9 cellular contexts compared by ENCODE assay signal in genomic region chr6:140486468-140487361, GRCh38.
DNase-seq lines count a peak whose midpoint lies in the region; ATAC-seq, FAIRE-seq and TF ChIP-seq lines count a peak whose summit lies in the region.
"Had no signal": no experiment of that assay in that cellular context is flagged by ENCODE, and none has a peak within 500 bp of the region (broad histone marks: within the 10 kb centered on the region; RNA-seq: fewer than 3 reads in every experiment).

No MANE protein-coding gene starts in this region.

- peak overlapping the region; percentile 71 for H3K9ac ChIP-seq in adipocyte (ENCODE audit: low read length)

- intact Hi-C loops in posterior vena cava (cut with DNase I), result no loop called here
- intact Hi-C loops in activated T-helper 2 cell treated with anti-CD3 and anti-CD28 coated beads, Interferon-gamma antibody, Interleukin-2, Interleukin-4, amounts not matched to agents 10 μg/mL and 5 μg/mL and 100 μg/mL, durations not matched to agents 14 hours and 24 hours and 36 hours (cut with micrococcal nuclease), result loop anchor here (1.0 to 5.0 kb wide), 3 partner anchors 23 to 100 kb away; no protein-coding TSS in a partner anchor

- 93% methylated on average over 2 of the region's 2 CpGs for WGBS in A549 (ENCODE audit: missing lambda C conversion rate)

- no peak for FAIRE-seq in A549 (lab: Jason Lieb, UNC)
- FAIRE-seq in islet of Langerhans (lab: Jason Lieb, UNC), result peak; percentile 24

- peaks cover 8% of the 10 kb centered on the region; the same call in 2 of the 3 replicates for H3K9me3 ChIP-seq in A549
- peaks cover 8% of the 10 kb centered on the region for H3K9me3 ChIP-seq in adipocyte (ENCODE audit: control insufficient read depth, low read length)

- TF ChIP-seq CTCF in A549 (IDR thresholded peaks at IDR 0.05), result no peak

- no peak overlapping the region for H3K4me3 ChIP-seq in A549
- H3K4me3 ChIP-seq in adipocyte (ENCODE audit: low read length), result no peak overlapping the region

- H3K27ac ChIP-seq in A549, result peak overlapping the region; percentile 57 to 68

- no peaks in the 10 kb centered on the region for H3K27me3 Mint-ChIP-seq in activated T-helper 2 cell treated with anti-CD3 and anti-CD28 coated beads, Interferon-gamma antibody, Interleukin-2, Interleukin-4, amounts not matched to agents 10 μg/mL and 5 μg/mL and 100 μg/mL, durations not matched to agents 14 hours and 24 hours and 36 hours (ENCODE audit: low read depth)

- no peak for TF ChIP-seq POLR2A in A549 (IDR thresholded peaks at IDR 0.05; ENCODE audit: low read length)

- no peak for TF ChIP-seq RAD21 in A549 (conservative IDR thresholded peaks at IDR 0.05 in 1 of 2, IDR thresholded peaks at IDR 0.05 in 1 of 2)

- ATAC-seq in A549, result no peak
- peak; percentile 17 for ATAC-seq in GM19351 (IDR thresholded peaks at IDR 0.05; ENCODE audit: unreplicated experiment)

- H3K36me3 ChIP-seq in adipocyte (ENCODE audit: control insufficient read depth, insufficient read depth, low read length, severe bottlenecking), result no peaks in the 10 kb centered on the region

- DNase-seq in A549 (ENCODE audit: low read depth in 1 of 2, low spot score in 1 of 2) (no peak), adipocyte (ENCODE audit: low read depth) (peak; percentile 20), NCI-H1105 treated with DMSO at 0.1 percent for 48 hours (lab: John Stamatoyannopoulos, UW) (no peak), hippocampal formation (lab: John Stamatoyannopoulos, UW) (no peak), posterior vena cava (ENCODE audit: low spot score) (no peak)
- DNase-seq in activated T-helper 2 cell treated with anti-CD3 and anti-CD28 coated beads, Interferon-gamma antibody, Interleukin-2, Interleukin-4, amounts not matched to agents 10 μg/mL and 5 μg/mL and 100 μg/mL, durations not matched to agents 14 hours and 24 hours and 36 hours (ENCODE audit: low spot score), result no peak
- DNase-seq: Karpas-422 had no signal

- CTCF ChIA-PET in A549 (lab: Yijun Ruan, JAX), result no interaction called here

- POLR2A ChIA-PET in A549 (lab: Yijun Ruan, JAX), result no interaction called here

- H3K27me3 ChIP-seq in adipocyte (replicated peaks; ENCODE audit: control insufficient read depth, insufficient read depth, low read length), result no peaks in the 10 kb centered on the region

- H3K36me3 Mint-ChIP-seq in activated T-helper 2 cell treated with anti-CD3 and anti-CD28 coated beads, Interferon-gamma antibody, Interleukin-2, Interleukin-4, amounts not matched to agents 10 μg/mL and 5 μg/mL and 100 μg/mL, durations not matched to agents 14 hours and 24 hours and 36 hours (ENCODE audit: low read depth), result no peaks in the 10 kb centered on the region

- H3K4me2 ChIP-seq in A549, result peak overlapping the region; percentile 65

- H3K27ac Mint-ChIP-seq in activated T-helper 2 cell treated with anti-CD3 and anti-CD28 coated beads, Interferon-gamma antibody, Interleukin-2, Interleukin-4, amounts not matched to agents 10 μg/mL and 5 μg/mL and 100 μg/mL, durations not matched to agents 14 hours and 24 hours and 36 hours, result no peak overlapping the region

- H3K9me3 Mint-ChIP-seq in activated T-helper 2 cell treated with anti-CD3 and anti-CD28 coated beads, Interferon-gamma antibody, Interleukin-2, Interleukin-4, amounts not matched to agents 10 μg/mL and 5 μg/mL and 100 μg/mL, durations not matched to agents 14 hours and 24 hours and 36 hours, result peaks cover 7% of the 10 kb centered on the region

- H3K4me3 Mint-ChIP-seq in activated T-helper 2 cell treated with anti-CD3 and anti-CD28 coated beads, Interferon-gamma antibody, Interleukin-2, Interleukin-4, amounts not matched to agents 10 μg/mL and 5 μg/mL and 100 μg/mL, durations not matched to agents 14 hours and 24 hours and 36 hours (ENCODE audit: low read depth), result no peak overlapping the region

- H3K4me1 Mint-ChIP-seq in activated T-helper 2 cell treated with anti-CD3 and anti-CD28 coated beads, Interferon-gamma antibody, Interleukin-2, Interleukin-4, amounts not matched to agents 10 μg/mL and 5 μg/mL and 100 μg/mL, durations not matched to agents 14 hours and 24 hours and 36 hours (ENCODE audit: low read depth), result peaks cover 19% of the 10 kb centered on the region

- TF ChIP-seq EP300 in A549 (IDR thresholded peaks at IDR 0.05), result no peak

- peaks cover 25% of the 10 kb centered on the region; the same call in 2 of the 3 replicates for H3K4me1 ChIP-seq in A549
- peaks cover 31% of the 10 kb centered on the region for H3K4me1 ChIP-seq in adipocyte (ENCODE audit: control insufficient read depth, insufficient read depth, low read length)

TF ChIP-seq in A549, 52 proteins besides CTCF, POLR2A, EP300 and RAD21:
- TF ChIP-seq TP53 (CRISPR knock-in tag; IDR thresholded peaks at IDR 0.05) (no peak), ESRRA (IDR thresholded peaks at IDR 0.05; ENCODE audit: borderline replicate concordance, low read length) (no peak), RCOR1 (IDR thresholded peaks at IDR 0.05; ENCODE audit: low read depth, low read length) (no peak), CBX8 (IDR thresholded peaks at IDR 0.05) (no peak)
